Comparison of ENCODE assay signal across 7 cellular contexts in genomic region chr15:36579792-36580431, GRCh38. TPM values are rescaled to one million over a fixed set of nuclear protein-coding genes. Genes with fewer than 3 reads are reported as not detected.
DNase-seq lines count a peak whose midpoint lies in the region; ATAC-seq, FAIRE-seq and TF ChIP-seq lines count a peak whose summit lies in the region.

No MANE protein-coding gene starts in this region.

- no peaks in the 10 kb centered on the region for H3K79me1 ChIP-seq in H9 (ENCODE audit: insufficient read depth, low read depth, low read length, poor library complexity, severe bottlenecking)

- H3K9ac ChIP-seq in H9 (ENCODE audit: extremely low read depth, insufficient read length, low read length) = peak overlapping the region; percentile 58
- H3K9ac ChIP-seq in astrocyte (ENCODE audit: low read length) = peak overlapping the region; percentile 96

- peak overlapping the region; percentile 95 for H3K4me3 ChIP-seq in astrocyte (ENCODE audit: insufficient read depth, low read depth, low read length)

- H4K5ac ChIP-seq in H9 (ENCODE audit: insufficient read length, low read depth, low read length) = peak overlapping the region; percentile 38

- H4K20me1 ChIP-seq in H9 (ENCODE audit: control insufficient read depth, insufficient read depth, insufficient read length) (no peaks in the 10 kb centered on the region), astrocyte (ENCODE audit: insufficient read depth, low read length) (no peaks in the 10 kb centered on the region)

- H3K4me3 Mint-ChIP-seq in H9 (peak overlapping the region; percentile 82 to 86), astrocyte (ENCODE audit: unreplicated experiment) (peak overlapping the region; percentile 86)

- no peaks in the 10 kb centered on the region for H3K27me3 Mint-ChIP-seq in H9 (ENCODE audit: low read depth)
- H3K27me3 Mint-ChIP-seq in astrocyte (ENCODE audit: low read depth, unreplicated experiment) = no peaks in the 10 kb centered on the region

- H2BK12ac ChIP-seq in H9 (ENCODE audit: insufficient read length, low read depth, low read length) = no peak overlapping the region

- H3K27me3 ChIP-seq in H9 (ENCODE audit: insufficient read depth, low read length) (no peaks in the 10 kb centered on the region), astrocyte (ENCODE audit: insufficient read depth, low read length) (no peaks in the 10 kb centered on the region)

- no peak overlapping the region for H2BK15ac ChIP-seq in H9 (ENCODE audit: low read depth, low read length)

- H3K23ac ChIP-seq in H9 (ENCODE audit: insufficient read length, low read depth, low read length) = no peak overlapping the region

- H3K9me3 Mint-ChIP-seq in H9 (no peaks in the 10 kb centered on the region), astrocyte (ENCODE audit: unreplicated experiment) (no peaks in the 10 kb centered on the region)

- H3K36me3 Mint-ChIP-seq in H9 (ENCODE audit: insufficient read depth in 1 of 3, low read depth in 3 of 3) (peaks cover 0 to 5% (median 0%) of the 10 kb centered on the region in 3 experiments; a peak in 2 of 7 replicates), astrocyte (ENCODE audit: low read depth, unreplicated experiment) (no peaks in the 10 kb centered on the region)

- H2BK5ac ChIP-seq in H9 (ENCODE audit: insufficient read length, low read length) = no peak overlapping the region

- WGBS in H9 (ENCODE audit: extremely low coverage, insufficient read length, low lambda C conversion rate) = no CpG with 5 or more reads among the region's 17 CpGs

- H3K23me2 ChIP-seq in H9 (ENCODE audit: insufficient read length, low read depth, low read length, poor library complexity, severe bottlenecking) = peaks cover 10% of the 10 kb centered on the region

- H3K27ac Mint-ChIP-seq in H9 (peak overlapping the region in 2 of 3 experiments; percentile 67 to 99; a peak in 3 of 7 replicates), astrocyte (ENCODE audit: unreplicated experiment) (peak overlapping the region; percentile 11)

- H3K56ac ChIP-seq in H9 (ENCODE audit: insufficient read length, low read depth, low read length) = no peak overlapping the region

- H2AK5ac ChIP-seq in H9 (ENCODE audit: insufficient read length, low read length) = no peak overlapping the region

- peak overlapping the region; percentile 52 for H3K18ac ChIP-seq in H9 (ENCODE audit: insufficient read length, low read depth, low read length)

- DNase-seq in H9 (no peak), NCI-H2227 (lab: John Stamatoyannopoulos, UW; ENCODE audit: unreplicated experiment) (peak; percentile 28), astrocyte (ENCODE audit: low read depth) (no peak), inferior parietal cortex (ENCODE audit: extremely low spot score) (peak; percentile 53), CD1c-positive myeloid dendritic cell (ENCODE audit: extremely low spot score) (no peak)
- DNase-seq in stimulated activated CD4-positive, alpha-beta T cell treated with anti-CD3 and anti-CD28 coated beads, Interleukin-2, amount 100 ng/mL, for 4 hours (ENCODE audit: low read depth) = peak; percentile 10

- no peak overlapping the region for H3K4ac ChIP-seq in H9 (ENCODE audit: low read depth, low read length)

- H4K8ac ChIP-seq in H9 (replicated peaks; ENCODE audit: insufficient read length, low read depth, low read length) = no peak overlapping the region

- ATAC-seq in GM18511 (IDR thresholded peaks at IDR 0.05; ENCODE audit: unreplicated experiment) = peak; percentile 43

- H3K4me2 ChIP-seq in H9 (ENCODE audit: insufficient read depth, insufficient read length, low read length) (peak overlapping the region; percentile 67), astrocyte (ENCODE audit: low read length) (peak overlapping the region; percentile 93)

- H3K9me3 ChIP-seq in H9 (ENCODE audit: control insufficient read depth, low read depth, low read length) (no peaks in the 10 kb centered on the region), astrocyte (ENCODE audit: insufficient read depth, low read depth, low read length) (no peaks in the 10 kb centered on the region)

- no peak for FAIRE-seq in astrocyte (lab: Jason Lieb, UNC)

- H3K27ac ChIP-seq in H9 (ENCODE audit: insufficient read length, low read depth, low read length) (no peak overlapping the region), astrocyte (ENCODE audit: low read depth, low read length) (peak overlapping the region; percentile 96)

- H3K14ac ChIP-seq in H9 (ENCODE audit: insufficient read depth, low read length) = peak overlapping the region; percentile 55; the same call in 1 of the 2 replicates

- H3K4me1 Mint-ChIP-seq in H9 (peaks cover 17 to 21% of the 10 kb centered on the region in 2 experiments), astrocyte (ENCODE audit: low read depth, unreplicated experiment) (peaks cover 8% of the 10 kb centered on the region)

- H2AFZ ChIP-seq in H9 (ENCODE audit: low read length) (no peak overlapping the region), astrocyte (ENCODE audit: low read depth, low read length) (peak overlapping the region; percentile 100)

- no peak for TF ChIP-seq CTCF in H9 (conservative IDR thresholded peaks at IDR 0.05)
- TF ChIP-seq CTCF in astrocyte (IDR thresholded peaks at IDR 0.05; ENCODE audit: insufficient read depth, low read depth, low read length) = no peak

- H3K36me3 ChIP-seq in astrocyte (ENCODE audit: insufficient read depth, low read length) = no peaks in the 10 kb centered on the region

- H3K79me2 ChIP-seq in H9 (ENCODE audit: insufficient read depth, low read length) (no peaks in the 10 kb centered on the region; the same call in 1 of the 2 replicates), astrocyte (ENCODE audit: insufficient read depth, low read length) (peaks cover 12% of the 10 kb centered on the region)

- H3K4me1 ChIP-seq in H9 (ENCODE audit: insufficient read depth, low read length) (no peaks in the 10 kb centered on the region), astrocyte (ENCODE audit: insufficient read depth, low read length) (peaks cover 10% of the 10 kb centered on the region)

- no peak overlapping the region for H3T11ph ChIP-seq in H9 (ENCODE audit: low read length)

- no peak overlapping the region for H2BK120ac ChIP-seq in H9 (ENCODE audit: low read depth, low read length, poor library complexity, severe bottlenecking)

- no peak overlapping the region for H2BK20ac ChIP-seq in H9 (ENCODE audit: low read depth, low read length, poor library complexity, severe bottlenecking)

- H4K91ac ChIP-seq in H9 (ENCODE audit: insufficient read length, low read depth, low read length) = no peak overlapping the region

RNA-seq across cellular contexts. Expression of gene CDIN1, which starts 0.5 kb away (rescaled TPM):
- total RNA-seq in H9 (2021) (15.1 and 18.1 TPM in 2 replicates), astrocyte (18.3 and 19.1 TPM in 2 replicates)

Comparison
In these comparisons a context has a peak if more than half of its experiments do, and no peak if none do; other contexts are left out.
1. DNase-seq: peak in NCI-H2227 (single experiment), inferior parietal cortex (single experiment) and stimulated activated CD4-positive, alpha-beta T cell treated with anti-CD3 and anti-CD28 coated beads, Interleukin-2, amount 100 ng/mL, for 4 hours (single experiment); none in H9 (single experiment), astrocyte (single experiment) and CD1c-positive myeloid dendritic cell (single experiment).